Comparison of ENCODE assay signal across 1 cellular context in the genomic region with DNA sequence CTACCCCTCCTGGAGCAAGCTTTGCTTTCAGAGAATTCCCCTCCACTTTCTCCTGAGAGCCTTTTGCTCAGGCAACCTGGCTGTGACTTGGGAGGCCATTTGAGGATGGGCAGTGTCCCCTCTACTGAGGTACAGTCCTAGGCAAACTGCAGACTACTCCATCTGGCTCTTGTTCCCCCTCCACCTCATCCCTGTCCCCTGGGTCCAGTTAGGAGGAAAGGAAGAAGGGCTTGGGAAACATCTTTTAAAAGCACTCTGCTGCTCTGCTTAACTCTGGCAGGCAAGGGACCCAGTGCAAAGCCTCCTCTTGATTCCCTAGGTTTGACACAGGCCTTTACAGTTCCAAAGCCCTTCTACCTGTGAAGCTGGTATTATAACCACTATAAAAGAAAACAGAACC.
TF ChIP-seq lines count a peak whose summit lies in the region.

No MANE protein-coding gene starts in this region.

TF ChIP-seq in neural cell, 6 proteins besides CTCF, POLR2A, EP300 and RAD21 (continued from another document):
- TF ChIP-seq, protein P1, sequence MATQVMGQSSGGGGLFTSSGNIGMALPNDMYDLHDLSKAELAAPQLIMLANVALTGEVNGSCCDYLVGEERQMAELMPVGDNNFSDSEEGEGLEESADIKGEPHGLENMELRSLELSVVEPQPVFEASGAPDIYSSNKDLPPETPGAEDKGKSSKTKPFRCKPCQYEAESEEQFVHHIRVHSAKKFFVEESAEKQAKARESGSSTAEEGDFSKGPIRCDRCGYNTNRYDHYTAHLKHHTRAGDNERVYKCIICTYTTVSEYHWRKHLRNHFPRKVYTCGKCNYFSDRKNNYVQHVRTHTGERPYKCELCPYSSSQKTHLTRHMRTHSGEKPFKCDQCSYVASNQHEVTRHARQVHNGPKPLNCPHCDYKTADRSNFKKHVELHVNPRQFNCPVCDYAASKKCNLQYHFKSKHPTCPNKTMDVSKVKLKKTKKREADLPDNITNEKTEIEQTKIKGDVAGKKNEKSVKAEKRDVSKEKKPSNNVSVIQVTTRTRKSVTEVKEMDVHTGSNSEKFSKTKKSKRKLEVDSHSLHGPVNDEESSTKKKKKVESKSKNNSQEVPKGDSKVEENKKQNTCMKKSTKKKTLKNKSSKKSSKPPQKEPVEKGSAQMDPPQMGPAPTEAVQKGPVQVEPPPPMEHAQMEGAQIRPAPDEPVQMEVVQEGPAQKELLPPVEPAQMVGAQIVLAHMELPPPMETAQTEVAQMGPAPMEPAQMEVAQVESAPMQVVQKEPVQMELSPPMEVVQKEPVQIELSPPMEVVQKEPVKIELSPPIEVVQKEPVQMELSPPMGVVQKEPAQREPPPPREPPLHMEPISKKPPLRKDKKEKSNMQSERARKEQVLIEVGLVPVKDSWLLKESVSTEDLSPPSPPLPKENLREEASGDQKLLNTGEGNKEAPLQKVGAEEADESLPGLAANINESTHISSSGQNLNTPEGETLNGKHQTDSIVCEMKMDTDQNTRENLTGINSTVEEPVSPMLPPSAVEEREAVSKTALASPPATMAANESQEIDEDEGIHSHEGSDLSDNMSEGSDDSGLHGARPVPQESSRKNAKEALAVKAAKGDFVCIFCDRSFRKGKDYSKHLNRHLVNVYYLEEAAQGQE (IDR thresholded peaks at IDR 0.05; ENCODE audit: borderline replicate concordance) = no peak
- TF ChIP-seq TAF1 (IDR thresholded peaks at IDR 0.05; ENCODE audit: low read depth) (no peak), MXI1 (conservative IDR thresholded peaks at IDR 0.05; ENCODE audit: poor library complexity, severe bottlenecking) (no peak), POLR2AphosphoS5 (IDR thresholded peaks at IDR 0.05) (no peak), EZH2 (IDR thresholded peaks at IDR 0.05; ENCODE audit: borderline replicate concordance, insufficient read depth, low read length, poor library complexity, severe bottlenecking) (no peak)
